ENCODE assay signal across 9 cellular contexts in the genomic region with DNA sequence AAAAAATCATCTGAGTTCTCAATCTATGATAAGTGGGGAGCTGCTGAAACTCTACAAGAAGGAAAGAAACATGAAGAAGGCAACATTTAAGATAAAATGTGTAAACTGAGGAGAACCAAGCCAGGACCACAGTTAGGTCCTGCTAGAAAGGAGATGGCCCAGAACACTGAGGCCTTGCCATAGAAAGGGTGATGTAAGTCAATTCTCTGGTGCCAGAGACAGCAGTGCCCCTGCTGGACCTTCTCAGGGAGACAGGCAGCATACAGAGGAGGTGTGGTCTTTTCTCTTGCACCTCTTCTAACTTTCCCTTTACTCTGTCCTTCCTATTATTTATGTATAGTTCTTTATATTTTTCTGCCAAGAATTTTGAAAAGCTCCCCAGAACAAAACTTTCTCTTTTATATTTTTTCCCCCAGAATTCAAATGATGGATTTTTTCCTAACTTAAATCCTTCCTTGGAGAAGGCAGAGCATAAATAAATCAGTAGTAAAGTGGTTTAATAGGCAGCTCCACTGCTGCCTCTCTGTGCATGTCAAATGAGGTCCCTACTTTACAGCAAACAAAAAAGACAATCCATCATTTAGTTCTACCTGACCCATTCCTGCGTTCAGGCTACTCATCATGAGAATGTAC. TPM values are rescaled to one million over a fixed set of nuclear protein-coding genes. Genes with fewer than 3 reads are reported as not detected.
DNase-seq lines count a peak whose midpoint lies in the region; ATAC-seq and TF ChIP-seq lines count a peak whose summit lies in the region.
"Had no signal": no experiment of that assay in that cellular context is flagged by ENCODE, and none has a peak within 500 bp of the region (broad histone marks: within the 10 kb centered on the region; RNA-seq: fewer than 3 reads in every experiment).

No MANE protein-coding gene starts in this region.

- H3K4me1 Mint-ChIP-seq in activated CD4-positive, alpha-beta T cell treated with anti-CD3 and anti-CD28 coated beads, Interleukin-2, amount 10 ng/mL, durations not matched to agents 7 days and 5 days: peaks cover 44% of the 10 kb centered on the region
- peaks cover 19% of the 10 kb centered on the region for H3K4me1 Mint-ChIP-seq in activated CD8-positive, alpha-beta T cell treated with anti-CD3 and anti-CD28 coated beads for 36 hours (ENCODE audit: low read depth)

- H3K36me3 Mint-ChIP-seq in activated CD4-positive, alpha-beta T cell treated with anti-CD3 and anti-CD28 coated beads, Interleukin-2, amount 10 ng/mL, durations not matched to agents 7 days and 5 days (ENCODE audit: low read depth): peaks cover 16% of the 10 kb centered on the region
- H3K36me3 Mint-ChIP-seq in activated CD8-positive, alpha-beta T cell treated with anti-CD3 and anti-CD28 coated beads for 36 hours (ENCODE audit: low read depth): peaks cover 26% of the 10 kb centered on the region

- no peaks in the 10 kb centered on the region for H3K9me3 Mint-ChIP-seq in activated CD4-positive, alpha-beta T cell treated with anti-CD3 and anti-CD28 coated beads, Interleukin-2, amount 10 ng/mL, durations not matched to agents 7 days and 5 days
- no peaks in the 10 kb centered on the region for H3K9me3 Mint-ChIP-seq in activated CD8-positive, alpha-beta T cell treated with anti-CD3 and anti-CD28 coated beads for 36 hours

- POLR2A ChIA-PET in activated CD4-positive, alpha-beta T cell treated with anti-CD3 and anti-CD28 coated beads, Interleukin-2, amount 10 ng/mL, durations not matched to agents 7 days and 5 days (lab: Charles Lee): no interaction called here
- POLR2A ChIA-PET in activated CD8-positive, alpha-beta T cell treated with anti-CD3 and anti-CD28 coated beads for 36 hours (lab: Charles Lee): interaction anchor here (0.7 to 3.1 kb wide), 2 partner anchors 9 to 50 kb away, joined by 3 to 15 read pairs; partner anchors contain the start of gene UQCC2

- CTCF ChIA-PET in activated CD4-positive, alpha-beta T cell treated with anti-CD3 and anti-CD28 coated beads, Interleukin-2, amount 10 ng/mL, durations not matched to agents 7 days and 5 days (lab: Charles Lee): interaction anchor here (0.6 to 1.6 kb wide), 5 partner anchors 9 to 120 kb away, joined by 3 to 5 read pairs (median 3); partner anchors contain the start of gene UQCC2
- CTCF ChIA-PET in activated CD8-positive, alpha-beta T cell treated with anti-CD3 and anti-CD28 coated beads for 36 hours (lab: Charles Lee): interaction anchor here (0.7 to 1.3 kb wide), 6 partner anchors 9 to 117 kb away, joined by 3 to 5 read pairs (median 3); partner anchors contain the start of gene UQCC2

- H3K9me3 ChIP-seq in stomach: no peaks in the 10 kb centered on the region

- no peak for TF ChIP-seq POLR2A in stomach (IDR thresholded peaks at IDR 0.05)

- no peak for DNase-seq in activated CD4-positive, alpha-beta T cell treated with anti-CD3 and anti-CD28 coated beads, Interleukin-2, amount 10 ng/mL, durations not matched to agents 7 days and 5 days
- DNase-seq in activated CD4-positive, alpha-beta T cell treated with anti-CD3 and anti-CD28 coated beads for 1 hour: no peak
- DNase-seq in LNCaP clone FGC (ENCODE audit: low read depth): peak; percentile 53
- peak; percentile 44 for DNase-seq in activated CD8-positive, alpha-beta T cell treated with anti-CD3 and anti-CD28 coated beads for 36 hours
- DNase-seq in left ventricle myocardium superior: no peak
- peak; percentile 58 for DNase-seq in stomach

- ATAC-seq in activated CD8-positive, alpha-beta T cell treated with anti-CD3 and anti-CD28 coated beads for 36 hours: peak; percentile 63
- ATAC-seq in left ventricle myocardium superior: peak; percentile 64
- no peak for ATAC-seq in HG03280 (IDR thresholded peaks at IDR 0.05; ENCODE audit: unreplicated experiment)
- no peak for ATAC-seq in GM18873 (IDR thresholded peaks at IDR 0.05; ENCODE audit: low FRiP score, unreplicated experiment)

- H3K4me1 ChIP-seq in stomach: peaks cover 0 to 16% (median 8%) of the 10 kb centered on the region in 4 donors

- TF ChIP-seq CTCF in LNCaP clone FGC (IDR thresholded peaks at IDR 0.05; ENCODE audit: control insufficient read depth, extremely low read depth, insufficient read depth) (peak; percentile 64), stomach (IDR thresholded peaks at IDR 0.05) (peak in 5 of 7 experiments; percentile 9 to 43 (median 36))
- TF ChIP-seq CTCF in activated CD8-positive, alpha-beta T cell treated with anti-CD3 and anti-CD28 coated beads for 36 hours (IDR thresholded peaks at IDR 0.05): no peak

- H3K27me3 Mint-ChIP-seq in activated CD4-positive, alpha-beta T cell treated with anti-CD3 and anti-CD28 coated beads, Interleukin-2, amount 10 ng/mL, durations not matched to agents 7 days and 5 days: no peaks in the 10 kb centered on the region
- H3K27me3 Mint-ChIP-seq in activated CD8-positive, alpha-beta T cell treated with anti-CD3 and anti-CD28 coated beads for 36 hours: no peaks in the 10 kb centered on the region
- H3K27me3 Mint-ChIP-seq: activated naive CD8-positive, alpha-beta T cell had no signal

- WGBS in stomach, 5 donors: 66 to 85% (median 79%) methylated on average over 1 of the region's 1 CpG

- peak overlapping the region; percentile 33 for H3K27ac Mint-ChIP-seq in activated CD4-positive, alpha-beta T cell treated with anti-CD3 and anti-CD28 coated beads, Interleukin-2, amount 10 ng/mL, durations not matched to agents 7 days and 5 days
- no peak overlapping the region for H3K27ac Mint-ChIP-seq in activated CD8-positive, alpha-beta T cell treated with anti-CD3 and anti-CD28 coated beads for 36 hours
- H3K27ac Mint-ChIP-seq: activated naive CD8-positive, alpha-beta T cell had no signal

- no peak overlapping the region for H3K4me3 Mint-ChIP-seq in activated CD4-positive, alpha-beta T cell treated with anti-CD3 and anti-CD28 coated beads, Interleukin-2, amount 10 ng/mL, durations not matched to agents 7 days and 5 days
- H3K4me3 Mint-ChIP-seq in activated CD8-positive, alpha-beta T cell treated with anti-CD3 and anti-CD28 coated beads for 36 hours: no peak overlapping the region
- H3K4me3 Mint-ChIP-seq: activated naive CD8-positive, alpha-beta T cell had no signal

- TF ChIP-seq EP300 in stomach (IDR thresholded peaks at IDR 0.05): no peak

- H3K4me3 ChIP-seq in LNCaP clone FGC (ENCODE audit: low read depth, low read length) (no peak overlapping the region), stomach (no peak overlapping the region)

- peaks cover 4 to 52% (median 31%) of the 10 kb centered on the region in 4 donors for H3K36me3 ChIP-seq in stomach

- H3K27me3 ChIP-seq in stomach: no peaks in the 10 kb centered on the region

- intact Hi-C loops in activated CD8-positive, alpha-beta T cell treated with anti-CD3 and anti-CD28 coated beads for 36 hours (cut with micrococcal nuclease): no loop called here
- intact Hi-C loops in left ventricle myocardium superior (cut with micrococcal nuclease): loop anchor here (5.0 kb wide), 1 partner anchor 115 kb away; no protein-coding TSS in a partner anchor
- intact Hi-C loops in stomach (cut with DNase I; ENCODE audit: low total_unique reads): loop anchor here (5.0 kb wide), 1 partner anchor 115 kb away; no protein-coding TSS in a partner anchor

- H3K27ac ChIP-seq in stomach: no peak overlapping the region

RNA-seq across cellular contexts. Expression of gene UQCC2, which starts 9.0 kb away (rescaled TPM):
- total RNA-seq in activated CD4-positive, alpha-beta T cell treated with anti-CD3 and anti-CD28 coated beads, Interleukin-2, amount 10 ng/mL, durations not matched to agents 7 days and 5 days: 10 to 100 TPM; 77.6 to 80.0 TPM
- 100 to 1,000 TPM; 127 to 128 TPM for total RNA-seq in activated CD8-positive, alpha-beta T cell treated with anti-CD3 and anti-CD28 coated beads for 36 hours
- total RNA-seq in left ventricle myocardium superior (190 TPM), stomach (10 to 100 TPM in 3 of 5 donors, 1 to 10 TPM in 2; 4.7 to 25.4 (median 15.4) TPM)
- 100 to 1,000 TPM in 1 of 3 donors, 10 to 100 TPM in 2; 83.1 to 109 (median 93.7) TPM for polyA plus RNA-seq in stomach

RNA-seq across cellular contexts. Expression of gene IP6K3, which starts 44.2 kb away (rescaled TPM):
- total RNA-seq in activated CD4-positive, alpha-beta T cell treated with anti-CD3 and anti-CD28 coated beads, Interleukin-2, amount 10 ng/mL, durations not matched to agents 7 days and 5 days: not detected
- total RNA-seq in activated CD8-positive, alpha-beta T cell treated with anti-CD3 and anti-CD28 coated beads for 36 hours: not detected
- total RNA-seq in left ventricle myocardium superior: 47.5 TPM
- total RNA-seq in stomach: 10 to 100 TPM in 1 of 5 donors, 1 to 10 TPM in 1, under 1 TPM in 1, not detected in 2; 0.58 to 73.5 (median 1.1) TPM
- 1 to 10 TPM; 1.3 to 3.4 (median 2.5) TPM for polyA plus RNA-seq in stomach

Comparison
In these comparisons a context has a peak if more than half of its experiments do, and no peak if none do; other contexts are left out.
1. DNase-seq: peak in LNCaP clone FGC (single experiment), activated CD8-positive, alpha-beta T cell treated with anti-CD3 and anti-CD28 coated beads for 36 hours (single experiment) and stomach (single experiment); none in activated CD4-positive, alpha-beta T cell treated with anti-CD3 and anti-CD28 coated beads, Interleukin-2, amount 10 ng/mL, durations not matched to agents 7 days and 5 days (single experiment), activated CD4-positive, alpha-beta T cell treated with anti-CD3 and anti-CD28 coated beads for 1 hour (single experiment) and left ventricle myocardium superior (single experiment).
2. ATAC-seq: peak in activated CD8-positive, alpha-beta T cell treated with anti-CD3 and anti-CD28 coated beads for 36 hours (single experiment) and left ventricle myocardium superior (single experiment); none in HG03280 (single experiment) and GM18873 (single experiment).